ENCODE assay signal across 8 cellular contexts in genomic region chr3:101803152-101803782, GRCh38. TPM values are rescaled to one million over a fixed set of nuclear protein-coding genes. Genes with fewer than 3 reads are reported as not detected.
DNase-seq lines count a peak whose midpoint lies in the region; ATAC-seq and TF ChIP-seq lines count a peak whose summit lies in the region.

No MANE protein-coding gene starts in this region.

- TF ChIP-seq CTCF in nephron (IDR thresholded peaks at IDR 0.05; ENCODE audit: unreplicated experiment in 3 of 3), result peak; percentile 79 to 87 (median 81)

- no peak overlapping the region for H3K27ac Mint-ChIP-seq in activated CD4-positive, alpha-beta memory T cell treated with anti-CD3 and anti-CD28 coated beads for 36 hours
- no peak overlapping the region for H3K27ac Mint-ChIP-seq in nephron

- no peaks in the 10 kb centered on the region for H3K27me3 Mint-ChIP-seq in activated CD4-positive, alpha-beta memory T cell treated with anti-CD3 and anti-CD28 coated beads for 36 hours
- no peaks in the 10 kb centered on the region for H3K27me3 Mint-ChIP-seq in nephron (ENCODE audit: low read depth)

- intact Hi-C loops in activated CD4-positive, alpha-beta memory T cell treated with anti-CD3 and anti-CD28 coated beads for 36 hours (cut with micrococcal nuclease), result loop anchor here (1.0 to 10.0 kb wide), 2 partner anchors 108 to 572 kb away; no protein-coding TSS in a partner anchor

- H3K36me3 Mint-ChIP-seq in activated CD4-positive, alpha-beta memory T cell treated with anti-CD3 and anti-CD28 coated beads for 36 hours, result peaks cover 20% of the 10 kb centered on the region
- peaks cover 31% of the 10 kb centered on the region for H3K36me3 Mint-ChIP-seq in nephron (ENCODE audit: low read depth)

- no peak overlapping the region for H3K4me3 Mint-ChIP-seq in activated CD4-positive, alpha-beta memory T cell treated with anti-CD3 and anti-CD28 coated beads for 36 hours
- no peak overlapping the region for H3K4me3 Mint-ChIP-seq in nephron

- CTCF ChIA-PET in activated CD4-positive, alpha-beta memory T cell treated with anti-CD3 and anti-CD28 coated beads for 36 hours (lab: Charles Lee), result interaction anchor here (0.6 to 13.8 kb wide), 39 partner anchors 9 to 866 kb away, joined by 3 to 391 read pairs (median 4); partner anchors contain the start of gene NXPE3

- peaks cover 29% of the 10 kb centered on the region for H3K4me1 Mint-ChIP-seq in activated CD4-positive, alpha-beta memory T cell treated with anti-CD3 and anti-CD28 coated beads for 36 hours (ENCODE audit: low read depth)
- no peaks in the 10 kb centered on the region for H3K4me1 Mint-ChIP-seq in nephron

- POLR2A ChIA-PET in activated CD4-positive, alpha-beta memory T cell treated with anti-CD3 and anti-CD28 coated beads for 36 hours (lab: Charles Lee), result interaction anchor here (0.6 to 1.0 kb wide), 2 partner anchors 26 to 61 kb away, joined by 3 to 4 read pairs; no protein-coding TSS in a partner anchor

- ATAC-seq in GM21390 (IDR thresholded peaks at IDR 0.05; ENCODE audit: unreplicated experiment), result peak; percentile 96
- peak; percentile 94 for ATAC-seq in HG03565 (IDR thresholded peaks at IDR 0.05; ENCODE audit: unreplicated experiment)
- ATAC-seq in esophagus mucosa, result peak; percentile 94

- H3K9me3 Mint-ChIP-seq in activated CD4-positive, alpha-beta memory T cell treated with anti-CD3 and anti-CD28 coated beads for 36 hours, result no peaks in the 10 kb centered on the region
- H3K9me3 Mint-ChIP-seq in nephron, result peaks cover 4% of the 10 kb centered on the region

- DNase-seq in EH (ENCODE audit: low read depth), result peak; percentile 78
- peak; percentile 60 for DNase-seq in NCI-H748 (lab: John Stamatoyannopoulos, UW; ENCODE audit: unreplicated experiment)
- DNase-seq in activated CD4-positive, alpha-beta memory T cell treated with anti-CD3 and anti-CD28 coated beads for 36 hours, result peak; percentile 53
- no peak for DNase-seq in UCSD-AML1 (lab: John Stamatoyannopoulos, UW; ENCODE audit: unreplicated experiment)

RNA-seq across cellular contexts. Expression of gene NXPE3, which starts 24.3 kb away (rescaled TPM):
- 10 to 100 TPM; 18.7 to 19.8 TPM for total RNA-seq in activated CD4-positive, alpha-beta memory T cell treated with anti-CD3 and anti-CD28 coated beads for 36 hours
- 1.8 TPM for total RNA-seq in esophagus mucosa

RNA-seq across cellular contexts. Expression of gene NFKBIZ, which starts 46.0 kb away (rescaled TPM):
- 10 to 100 TPM; 65.9 to 74.9 TPM for total RNA-seq in activated CD4-positive, alpha-beta memory T cell treated with anti-CD3 and anti-CD28 coated beads for 36 hours
- 56.3 TPM for total RNA-seq in esophagus mucosa
